Comparison of ENCODE assay signal across 8 cellular contexts in genomic region chr16:3457434-3458252, GRCh38.
DNase-seq lines count a peak whose midpoint lies in the region; ATAC-seq and TF ChIP-seq lines count a peak whose summit lies in the region.

No MANE protein-coding gene starts in this region.

- TF ChIP-seq POLR2A in GM19193 (IDR thresholded peaks at IDR 0.05; ENCODE audit: extremely low read depth, insufficient read depth, insufficient read length): peak; percentile 93

- DNase-seq in NCI-H446 (lab: John Stamatoyannopoulos, UW) (peak; percentile 90 to 93), choroid plexus epithelial cell (ENCODE audit: low read depth) (peak; percentile 91), left kidney (ENCODE audit: low read depth, low spot score) (peak; percentile 98)
- DNase-seq in activated CD4-positive, alpha-beta T cell treated with anti-CD3 and anti-CD28 coated beads for 4 hours: peak; percentile 84 to 88
- DNase-seq in stimulated activated CD4-positive, alpha-beta T cell treated with anti-CD3 and anti-CD28 coated beads, Interleukin-1b, Interleukin-23, amount 100 ng/mL, for 48 hours: peak; percentile 88

- peaks cover 12% of the 10 kb centered on the region; the same call in 1 of the 2 replicates for H3K36me3 ChIP-seq in BLaER1

- H4K20me1 ChIP-seq in BLaER1: peaks cover 42% of the 10 kb centered on the region

- H3K27me3 ChIP-seq in BLaER1: no peaks in the 10 kb centered on the region

- peak; percentile 51 for TF ChIP-seq CTCF in choroid plexus epithelial cell (conservative IDR thresholded peaks at IDR 0.05; ENCODE audit: low read depth, low read length)

- peak overlapping the region; percentile 98 for H3K4me2 ChIP-seq in BLaER1

- 0 out of 2 replicates have a peak, but pooled peaks cover 4% of the 10 kb centered on the region for H3K9me3 ChIP-seq in BLaER1

- peak overlapping the region; percentile 98 for H3K9ac ChIP-seq in BLaER1

- peaks cover 46% of the 10 kb centered on the region for H3K4me1 ChIP-seq in BLaER1

- H3K27ac ChIP-seq in BLaER1: peak overlapping the region; percentile 99

- peak; percentile 75 for ATAC-seq in HG03432 (IDR thresholded peaks at IDR 0.05; ENCODE audit: unreplicated experiment)

- H3K4me3 ChIP-seq in BLaER1: peak overlapping the region; percentile 93
- peak overlapping the region; percentile 93 for H3K4me3 ChIP-seq in choroid plexus epithelial cell (ENCODE audit: low read depth, low read length)

Comparison
In these comparisons a context has a peak if more than half of its experiments do, and no peak if none do; other contexts are left out.
1. Peak in every context shown above with its lines: DNase-seq, ATAC-seq, H3K4me3 ChIP-seq and H3K27ac ChIP-seq.